ENCODE assay signal across 21 cellular contexts in the genomic region with DNA sequence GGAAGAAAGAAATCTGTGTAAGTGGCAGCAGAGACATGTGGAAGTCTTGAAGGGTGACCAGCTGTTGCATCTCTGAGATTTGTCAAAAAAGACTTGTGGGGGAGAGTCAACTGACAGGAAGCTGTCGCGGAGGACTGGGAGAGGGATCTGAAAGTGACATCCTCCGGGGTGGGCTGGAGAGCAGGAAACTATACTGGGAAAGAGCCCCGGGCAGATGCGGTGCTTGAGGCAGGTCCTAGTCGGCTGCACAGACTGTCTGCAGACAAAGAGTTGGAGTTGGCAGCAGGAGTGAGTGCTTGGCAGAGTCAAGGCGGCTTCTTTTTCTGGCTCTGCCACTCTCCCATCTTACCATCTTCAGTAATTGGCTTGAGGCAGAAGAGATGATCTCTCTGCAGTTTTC.
DNase-seq lines count a peak whose midpoint lies in the region; ATAC-seq and TF ChIP-seq lines count a peak whose summit lies in the region.
"Had no signal": no experiment of that assay in that cellular context is flagged by ENCODE, and none has a peak within 500 bp of the region (broad histone marks: within the 10 kb centered on the region; RNA-seq: fewer than 3 reads in every experiment).

No MANE protein-coding gene starts in this region.

- H3K27ac ChIP-seq in GM23338 (ENCODE audit: low read depth) (no peak overlapping the region), upper lobe of left lung (no peak overlapping the region)

- 34 to 42% methylated on average over 7 of the region's 7 CpGs for WGBS in upper lobe of left lung, 2 donors

- H3K36me3 Mint-ChIP-seq in GM23338 (ENCODE audit: low read depth), result peaks cover 7% of the 10 kb centered on the region; the same call in 1 of the 3 replicates
- H3K36me3 Mint-ChIP-seq in activated CD8-positive, alpha-beta T cell treated with anti-CD3 and anti-CD28 coated beads, Interleukin-2, amount 10 ng/mL, durations not matched to agents 7 days and 5 days (ENCODE audit: low read depth), result no peaks in the 10 kb centered on the region

- H3K4me3 Mint-ChIP-seq in GM23338, result no peak overlapping the region
- no peak overlapping the region for H3K4me3 Mint-ChIP-seq in activated CD8-positive, alpha-beta T cell treated with anti-CD3 and anti-CD28 coated beads, Interleukin-2, amount 10 ng/mL, durations not matched to agents 7 days and 5 days
- H3K4me3 Mint-ChIP-seq: activated T-cell treated with anti-CD3 and anti-CD28 coated beads, Interleukin-2, amount 50 U/mL, for 24 hours had no signal

- TF ChIP-seq POLR2A in upper lobe of left lung (IDR thresholded peaks at IDR 0.05), result no peak

- no peaks in the 10 kb centered on the region for H3F3A ChIP-seq in GM23338 (replicated peaks; ENCODE audit: low read depth)

- no peak overlapping the region for H3K4me3 ChIP-seq in GM23338
- no peak overlapping the region for H3K4me3 ChIP-seq in upper lobe of left lung
- H3K4me3 ChIP-seq: smooth muscle cell had no signal

- ATAC-seq in GM23338 (peak; percentile 72), upper lobe of left lung (ENCODE audit: low FRiP score in 2 of 2) (no peak), HG02798 (IDR thresholded peaks at IDR 0.05; ENCODE audit: poor library complexity, unreplicated experiment) (no peak), HG02678 (IDR thresholded peaks at IDR 0.05; ENCODE audit: unreplicated experiment) (no peak)
- ATAC-seq in activated CD8-positive, alpha-beta T cell treated with anti-CD3 and anti-CD28 coated beads, Interleukin-2, amount 10 ng/mL, durations not matched to agents 7 days and 5 days, result no peak
- ATAC-seq: left ventricle myocardium superior had no signal

- H2AFZ ChIP-seq in GM23338, result peak overlapping the region; percentile 63; the same call in 1 of the 2 replicates

- no peak overlapping the region for H3K4me2 ChIP-seq in GM23338
- H3K4me2 ChIP-seq: smooth muscle cell had no signal

- no peaks in the 10 kb centered on the region for H3K4me1 ChIP-seq in GM23338 (ENCODE audit: insufficient read depth)
- no peaks in the 10 kb centered on the region for H3K4me1 ChIP-seq in upper lobe of left lung

- H3K27ac Mint-ChIP-seq in GM23338, result no peak overlapping the region
- H3K27ac Mint-ChIP-seq in activated CD8-positive, alpha-beta T cell treated with anti-CD3 and anti-CD28 coated beads, Interleukin-2, amount 10 ng/mL, durations not matched to agents 7 days and 5 days, result no peak overlapping the region
- H3K27ac Mint-ChIP-seq: activated T-cell treated with anti-CD3 and anti-CD28 coated beads, Interleukin-2, amount 50 U/mL, for 24 hours; progenitor cell of endocrine pancreas had no signal

- H3K36me3 ChIP-seq in GM23338 (ENCODE audit: insufficient read depth) (no peaks in the 10 kb centered on the region), upper lobe of left lung (no peaks in the 10 kb centered on the region)

- no peaks in the 10 kb centered on the region for H3K27me3 Mint-ChIP-seq in GM23338 (ENCODE audit: insufficient read depth, low read depth, poor library complexity)
- H3K27me3 Mint-ChIP-seq in activated CD8-positive, alpha-beta T cell treated with anti-CD3 and anti-CD28 coated beads, Interleukin-2, amount 10 ng/mL, durations not matched to agents 7 days and 5 days (ENCODE audit: low read depth), result no peaks in the 10 kb centered on the region
- H3K27me3 Mint-ChIP-seq: activated T-cell treated with anti-CD3 and anti-CD28 coated beads, Interleukin-2, amount 50 U/mL, for 24 hours had no signal

- no peaks in the 10 kb centered on the region for H4K20me1 ChIP-seq in GM23338 (replicated peaks; ENCODE audit: insufficient read depth)

- H3K79me2 ChIP-seq in GM23338 (replicated peaks; ENCODE audit: insufficient read depth), result no peaks in the 10 kb centered on the region

- DNase-seq in GM23338 (ENCODE audit: low spot score) (peak; percentile 32), NCI-H524 (lab: John Stamatoyannopoulos, UW) (peak; percentile 23 to 48), fibroblast of gingiva (ENCODE audit: low read depth) (peak; percentile 2), posterior cingulate gyrus (peak in 9 of 10 donors; percentile 8 to 84 (median 26)), upper lobe of left lung (no peak)
- DNase-seq in activated CD8-positive, alpha-beta T cell treated with anti-CD3 and anti-CD28 coated beads, Interleukin-2, amount 10 ng/mL, durations not matched to agents 7 days and 5 days, result no peak
- DNase-seq: activated CD4-positive, alpha-beta T cell treated with anti-CD3 and anti-CD28 coated beads for 1 hour; activated naive CD4-positive, alpha-beta T cell; activated T-cell treated with anti-CD3 and anti-CD28 coated beads, Interleukin-2, amount 50 U/mL, for 24 hours; DMS79; Karpas-422; left ventricle myocardium superior; NCI-H2029 treated with DMSO at 0.1 percent for 48 hours; NCI-H526; Right ventricle myocardium superior; stimulated activated CD4-positive, alpha-beta T cell treated with anti-CD3 and anti-CD28 coated beads, Interleukin-2, amount 100 ng/mL, for 48 hours; stimulated activated naive CD4-positive, alpha-beta T cell had no signal

- no peaks in the 10 kb centered on the region for H3K4me1 Mint-ChIP-seq in GM23338
- no peaks in the 10 kb centered on the region for H3K4me1 Mint-ChIP-seq in activated CD8-positive, alpha-beta T cell treated with anti-CD3 and anti-CD28 coated beads, Interleukin-2, amount 10 ng/mL, durations not matched to agents 7 days and 5 days (ENCODE audit: low read depth)

- no peaks in the 10 kb centered on the region for H3K27me3 ChIP-seq in GM23338 (ENCODE audit: insufficient read depth)
- H3K27me3 ChIP-seq in upper lobe of left lung, result no peaks in the 10 kb centered on the region

- H3K9me2 ChIP-seq in GM23338 (ENCODE audit: insufficient read depth), result no peaks in the 10 kb centered on the region

- POLR2A ChIA-PET in activated CD8-positive, alpha-beta T cell treated with anti-CD3 and anti-CD28 coated beads, Interleukin-2, amount 10 ng/mL, durations not matched to agents 7 days and 5 days (lab: Charles Lee), result no interaction called here

- no peak for TF ChIP-seq EP300 in upper lobe of left lung (IDR thresholded peaks at IDR 0.05)

- CTCF ChIA-PET in activated CD8-positive, alpha-beta T cell treated with anti-CD3 and anti-CD28 coated beads, Interleukin-2, amount 10 ng/mL, durations not matched to agents 7 days and 5 days (lab: Charles Lee), result no interaction called here

- intact Hi-C loops in posterior cingulate gyrus (cut with DNase I), result no loop called here

- no peak for TF ChIP-seq CTCF in GM23338 (conservative IDR thresholded peaks at IDR 0.05; ENCODE audit: low read depth in 2 of 2)
- no peak for TF ChIP-seq CTCF in upper lobe of left lung (IDR thresholded peaks at IDR 0.05)

- H3K9me3 Mint-ChIP-seq in GM23338, result peaks cover 12% of the 10 kb centered on the region
- no peaks in the 10 kb centered on the region for H3K9me3 Mint-ChIP-seq in activated CD8-positive, alpha-beta T cell treated with anti-CD3 and anti-CD28 coated beads, Interleukin-2, amount 10 ng/mL, durations not matched to agents 7 days and 5 days (ENCODE audit: insufficient read depth)

- H3K9me3 ChIP-seq in upper lobe of left lung, result no peaks in the 10 kb centered on the region

TF ChIP-seq in GM23338, 12 proteins besides CTCF, POLR2A, EP300 and RAD21:
- TF ChIP-seq POLR2AphosphoS5 (IDR thresholded peaks at IDR 0.05; ENCODE audit: low read depth), result no peak
- TF ChIP-seq CREB1 (CRISPR knock-in tag; IDR thresholded peaks at IDR 0.05; ENCODE audit: low read depth), result no peak
- TF ChIP-seq JUNB (IDR thresholded peaks at IDR 0.05; ENCODE audit: unreplicated experiment), result no peak
- TF ChIP-seq, protein P1, sequence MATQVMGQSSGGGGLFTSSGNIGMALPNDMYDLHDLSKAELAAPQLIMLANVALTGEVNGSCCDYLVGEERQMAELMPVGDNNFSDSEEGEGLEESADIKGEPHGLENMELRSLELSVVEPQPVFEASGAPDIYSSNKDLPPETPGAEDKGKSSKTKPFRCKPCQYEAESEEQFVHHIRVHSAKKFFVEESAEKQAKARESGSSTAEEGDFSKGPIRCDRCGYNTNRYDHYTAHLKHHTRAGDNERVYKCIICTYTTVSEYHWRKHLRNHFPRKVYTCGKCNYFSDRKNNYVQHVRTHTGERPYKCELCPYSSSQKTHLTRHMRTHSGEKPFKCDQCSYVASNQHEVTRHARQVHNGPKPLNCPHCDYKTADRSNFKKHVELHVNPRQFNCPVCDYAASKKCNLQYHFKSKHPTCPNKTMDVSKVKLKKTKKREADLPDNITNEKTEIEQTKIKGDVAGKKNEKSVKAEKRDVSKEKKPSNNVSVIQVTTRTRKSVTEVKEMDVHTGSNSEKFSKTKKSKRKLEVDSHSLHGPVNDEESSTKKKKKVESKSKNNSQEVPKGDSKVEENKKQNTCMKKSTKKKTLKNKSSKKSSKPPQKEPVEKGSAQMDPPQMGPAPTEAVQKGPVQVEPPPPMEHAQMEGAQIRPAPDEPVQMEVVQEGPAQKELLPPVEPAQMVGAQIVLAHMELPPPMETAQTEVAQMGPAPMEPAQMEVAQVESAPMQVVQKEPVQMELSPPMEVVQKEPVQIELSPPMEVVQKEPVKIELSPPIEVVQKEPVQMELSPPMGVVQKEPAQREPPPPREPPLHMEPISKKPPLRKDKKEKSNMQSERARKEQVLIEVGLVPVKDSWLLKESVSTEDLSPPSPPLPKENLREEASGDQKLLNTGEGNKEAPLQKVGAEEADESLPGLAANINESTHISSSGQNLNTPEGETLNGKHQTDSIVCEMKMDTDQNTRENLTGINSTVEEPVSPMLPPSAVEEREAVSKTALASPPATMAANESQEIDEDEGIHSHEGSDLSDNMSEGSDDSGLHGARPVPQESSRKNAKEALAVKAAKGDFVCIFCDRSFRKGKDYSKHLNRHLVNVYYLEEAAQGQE (IDR thresholded peaks at IDR 0.05; ENCODE audit: unreplicated experiment), result no peak

Comparison
In these comparisons a context has a peak if more than half of its experiments do, and no peak if none do; other contexts are left out.
1. DNase-seq: peak in GM23338 (single experiment), NCI-H524 (2 of 2), fibroblast of gingiva (single experiment) and posterior cingulate gyrus (9 of 10); none in upper lobe of left lung (0 of 2) and activated CD8-positive, alpha-beta T cell treated with anti-CD3 and anti-CD28 coated beads, Interleukin-2, amount 10 ng/mL, durations not matched to agents 7 days and 5 days (single experiment).